In the genomic region with DNA sequence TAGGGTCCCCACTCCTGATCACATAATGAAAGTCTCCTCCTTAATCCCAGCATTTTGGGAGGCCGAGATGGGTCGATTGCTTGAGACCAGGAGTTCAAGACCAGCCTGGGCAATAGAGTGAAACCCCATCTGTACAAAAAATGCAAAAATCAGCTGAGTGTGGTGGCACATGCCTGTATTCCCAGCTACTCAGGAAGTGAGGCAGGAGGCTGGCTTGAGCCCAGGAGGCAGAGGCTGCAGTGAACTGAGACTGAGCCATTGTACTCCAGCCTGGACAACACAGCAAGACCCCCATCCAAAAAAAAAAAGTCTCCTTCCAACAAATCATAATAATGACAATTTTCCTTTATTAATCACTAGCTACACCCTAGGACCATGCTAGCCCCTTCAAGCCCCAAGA, we compare ENCODE assay signal across 9 cellular contexts. TPM values are rescaled to one million over a fixed set of nuclear protein-coding genes. Genes with fewer than 3 reads are reported as not detected.
"Had no signal": no experiment of that assay in that cellular context is flagged by ENCODE, and none has a peak within 500 bp of the region (broad histone marks: within the 10 kb centered on the region; RNA-seq: fewer than 3 reads in every experiment).

No MANE protein-coding gene starts in this region.

- H3K27ac ChIP-seq: body of pancreas, thyroid gland, WERI-Rb-1 had no signal

- DNase-seq: hippocampal formation, T1000, thyroid gland, WERI-Rb-1 had no signal

- H3K27me3 ChIP-seq: body of pancreas, thyroid gland had no signal

- H3K4me1 ChIP-seq: body of pancreas, thyroid gland had no signal

- ATAC-seq: body of pancreas had no signal

- H3K9me3 ChIP-seq: body of pancreas, thyroid gland had no signal

- H3K4me3 ChIP-seq: body of pancreas, skin epidermis, thyroid gland had no signal

RNA-seq across cellular contexts. Expression of a gene that starts 31.9 kb away (rescaled TPM):
- total RNA-seq: epithelial cell of proximal tubule, lower leg skin, mesenteric fat pad had no signal
